8 cellular contexts compared by ENCODE assay signal in the genomic region with DNA sequence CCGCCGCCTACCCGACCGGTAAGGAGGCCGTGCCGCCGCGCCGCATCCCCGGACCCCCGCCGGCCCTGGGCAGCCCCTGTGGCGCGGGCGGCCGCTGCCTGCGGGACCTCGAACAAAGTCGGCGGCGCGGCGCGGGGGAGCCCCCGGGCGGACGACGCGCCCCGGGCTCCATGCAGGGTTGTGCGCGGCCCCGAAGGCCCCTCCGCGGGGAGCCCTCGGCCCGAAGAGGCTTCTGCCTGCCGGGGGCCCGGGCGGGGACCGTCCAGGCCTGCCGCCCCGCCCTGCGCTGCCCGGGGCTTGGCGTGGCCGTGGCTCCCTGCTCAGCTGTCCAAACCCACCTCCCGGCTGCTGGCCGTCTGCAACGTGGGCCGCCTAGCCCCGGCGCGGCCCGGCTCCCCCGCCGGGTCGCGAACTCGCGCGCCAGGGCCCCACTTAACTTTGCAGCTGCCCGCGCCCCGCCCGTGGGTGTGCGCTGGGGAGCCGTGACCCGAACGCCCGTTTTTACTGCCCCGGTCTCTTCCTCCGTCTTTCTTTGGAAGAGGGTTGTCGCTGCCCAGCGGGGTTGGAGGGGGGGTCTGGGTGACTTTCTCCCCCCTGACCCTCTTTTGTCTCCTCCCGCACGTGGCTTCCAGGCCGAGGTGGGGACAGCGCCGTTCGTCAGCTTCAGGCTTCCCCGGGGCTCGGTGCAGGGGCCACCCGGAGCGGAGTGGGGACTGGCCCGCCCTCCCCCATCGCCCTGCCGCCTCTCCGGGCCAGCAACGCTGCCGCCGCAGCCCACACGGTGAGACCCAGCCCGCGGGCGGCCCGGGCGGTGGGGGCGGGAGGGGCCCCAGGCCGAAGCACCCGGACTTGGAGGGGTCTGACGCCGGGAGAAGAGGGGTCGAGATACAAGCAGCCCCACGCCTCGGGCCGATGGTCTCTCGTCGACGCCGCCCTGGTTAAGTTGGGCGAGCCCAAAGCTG. TPM values are rescaled to one million over a fixed set of nuclear protein-coding genes. Genes with fewer than 3 reads are reported as not detected.
DNase-seq lines count a peak whose midpoint lies in the region; ATAC-seq and TF ChIP-seq lines count a peak whose summit lies in the region.

No MANE protein-coding gene starts in this region.

- H3K27ac Mint-ChIP-seq in naive thymus-derived CD4-positive, alpha-beta T cell: peak overlapping the region; percentile 94 to 100 (median 98)

- no peak for TF ChIP-seq EP300 in tibial nerve (IDR thresholded peaks at IDR 0.05)

- H3K4me1 ChIP-seq in DOHH2 (ENCODE audit: control insufficient read depth, low read length): peaks cover 44% of the 10 kb centered on the region
- peaks cover 14% of the 10 kb centered on the region for H3K4me1 ChIP-seq in HUES64 (ENCODE audit: insufficient read depth, low read length)
- H3K4me1 ChIP-seq in naive thymus-derived CD4-positive, alpha-beta T cell (ENCODE audit: control insufficient read depth in 2 of 2, insufficient read depth in 2 of 2, low read length in 2 of 2): peaks cover 30 to 31% of the 10 kb centered on the region in 2 donors
- peaks cover 0 to 50% (median 17%) of the 10 kb centered on the region in 4 donors for H3K4me1 ChIP-seq in tibial nerve

- POLR2A ChIA-PET in naive thymus-derived CD4-positive, alpha-beta T cell (lab: Charles Lee): interaction anchor here (0.6 to 12.3 kb wide), 27 partner anchors 8 to 381 kb away, joined by 3 to 273 read pairs (median 5); partner anchors contain the start of gene CAND1

- WGBS in HUES64: under 1% methylated on average over 111 of the region's 112 CpGs
- 1 to 2% methylated on average over 21 to 50 of the region's 112 CpGs for WGBS in tibial nerve, 2 donors

- H3K9ac ChIP-seq in HUES64 (ENCODE audit: low read depth, low read length): peak overlapping the region; percentile 93

- intact Hi-C loops in naive thymus-derived CD4-positive, alpha-beta T cell (cut with micrococcal nuclease): loop anchor here (1.0 to 10.0 kb wide), 9 partner anchors 15 to 963 kb away; partner anchors contain the start of gene RAP1B (in 1 of the 2)

- H4K20me1 ChIP-seq in DOHH2 (ENCODE audit: control insufficient read depth, insufficient read depth, low read depth, low read length): peaks cover 21% of the 10 kb centered on the region

- no peaks in the 10 kb centered on the region for H3K9me3 ChIP-seq in DOHH2 (ENCODE audit: control insufficient read depth, insufficient read depth, low read length)
- H3K9me3 ChIP-seq in HUES64 (ENCODE audit: insufficient read depth, low read depth, low read length): no peaks in the 10 kb centered on the region
- H3K9me3 ChIP-seq in naive thymus-derived CD4-positive, alpha-beta T cell (ENCODE audit: control insufficient read depth in 2 of 3, low read length in 3 of 3): no peaks in the 10 kb centered on the region
- no peaks in the 10 kb centered on the region for H3K9me3 ChIP-seq in tibial nerve

- TF ChIP-seq POLR2A in tibial nerve (IDR thresholded peaks at IDR 0.05): peak in 1 of 2 donors; percentile 8

- CTCF ChIA-PET in naive thymus-derived CD4-positive, alpha-beta T cell (lab: Charles Lee): interaction anchor here (0.9 to 4.4 kb wide), 7 partner anchors 15 to 293 kb away, joined by 3 to 28 read pairs (median 5); no protein-coding TSS in a partner anchor

- peak; percentile 81 for DNase-seq in activated CD8-positive, alpha-beta memory T cell treated with anti-CD3 and anti-CD28 coated beads for 24 hours
- DNase-seq in epithelial cell of prostate (ENCODE audit: low read depth, low spot score) (no peak), tibial nerve (ENCODE audit: low spot score in 2 of 2) (no peak), AML-193 (lab: John Stamatoyannopoulos, UW) (no peak)
- DNase-seq in naive thymus-derived CD4-positive, alpha-beta T cell: peak; percentile 25 to 59 (median 43)

- no peaks in the 10 kb centered on the region for H3K27me3 ChIP-seq in DOHH2 (ENCODE audit: control insufficient read depth, low read length)
- H3K27me3 ChIP-seq in HUES64 (ENCODE audit: insufficient read depth, low read length): peaks cover 4% of the 10 kb centered on the region; the same call in 1 of the 2 replicates
- H3K27me3 ChIP-seq in naive thymus-derived CD4-positive, alpha-beta T cell (ENCODE audit: control insufficient read depth in 2 of 2, insufficient read depth in 2 of 2, low read length in 2 of 2): no peaks in the 10 kb centered on the region
- no peaks in the 10 kb centered on the region for H3K27me3 ChIP-seq in tibial nerve

- 0 out of 2 replicates have a peak, but pooled peaks cover 11% of the 10 kb centered on the region for H3F3A ChIP-seq in DOHH2 (ENCODE audit: control insufficient read depth, insufficient read depth)

- H3K9me2 ChIP-seq in DOHH2 (replicated peaks; ENCODE audit: control insufficient read depth, low read length): no peaks in the 10 kb centered on the region

- ATAC-seq in GM21423 (IDR thresholded peaks at IDR 0.05; ENCODE audit: unreplicated experiment): peak; percentile 17
- peak; percentile 26 for ATAC-seq in naive thymus-derived CD4-positive, alpha-beta T cell

- peak overlapping the region; percentile 76 for H3K27ac ChIP-seq in DOHH2 (ENCODE audit: low read depth, low read length)
- peak overlapping the region; percentile 89 for H3K27ac ChIP-seq in HUES64 (ENCODE audit: low read depth, low read length)
- peak overlapping the region; percentile 64 for H3K27ac ChIP-seq in epithelial cell of prostate
- peak overlapping the region; percentile 90 for H3K27ac ChIP-seq in naive thymus-derived CD4-positive, alpha-beta T cell (ENCODE audit: low read depth, low read length)
- peak overlapping the region; percentile 65 to 97 (median 96) for H3K27ac ChIP-seq in tibial nerve

- peaks cover 0 to 13% (median 0%) of the 10 kb centered on the region in 5 donors for H3K27me3 Mint-ChIP-seq in naive thymus-derived CD4-positive, alpha-beta T cell

- peaks cover 46 to 55% (median 50%) of the 10 kb centered on the region in 7 donors for H3K4me1 Mint-ChIP-seq in naive thymus-derived CD4-positive, alpha-beta T cell

- H3K4me3 ChIP-seq in DOHH2 (ENCODE audit: low read length): peak overlapping the region; percentile 94
- peak overlapping the region; percentile 93 for H3K4me3 ChIP-seq in HUES64 (ENCODE audit: low read length)
- peak overlapping the region; percentile 75 for H3K4me3 ChIP-seq in naive thymus-derived CD4-positive, alpha-beta T cell (ENCODE audit: low read length)
- H3K4me3 ChIP-seq in tibial nerve: peak overlapping the region; percentile 71 to 99 (median 92)

- TF ChIP-seq CTCF in DOHH2 (IDR thresholded peaks at IDR 0.05; ENCODE audit: low read depth, low read length, poor library complexity, severe bottlenecking) (no peak), tibial nerve (IDR thresholded peaks at IDR 0.05) (no peak)

- H3K36me3 ChIP-seq in DOHH2 (ENCODE audit: control insufficient read depth, low read length) (peaks cover 48% of the 10 kb centered on the region), HUES64 (ENCODE audit: insufficient read depth, low read length) (peaks cover 21% of the 10 kb centered on the region), tibial nerve (no peaks in the 10 kb centered on the region)
- H3K36me3 ChIP-seq in naive thymus-derived CD4-positive, alpha-beta T cell (ENCODE audit: control insufficient read depth in 2 of 3, insufficient read depth in 3 of 3, low read length in 3 of 3): peaks cover 0 to 11% (median 6%) of the 10 kb centered on the region in 3 experiments

- H3K79me2 ChIP-seq in DOHH2 (ENCODE audit: control insufficient read depth, low read length): peaks cover 63% of the 10 kb centered on the region

- H3K4me3 Mint-ChIP-seq in naive thymus-derived CD4-positive, alpha-beta T cell: peak overlapping the region; percentile 97 to 100 (median 100)

- peaks cover 24 to 36% (median 30%) of the 10 kb centered on the region in 5 donors for H3K36me3 Mint-ChIP-seq in naive thymus-derived CD4-positive, alpha-beta T cell

- peak overlapping the region; percentile 98 for H3K4me2 ChIP-seq in DOHH2 (ENCODE audit: low read length)

- peaks cover 0 to 8% (median 0%) of the 10 kb centered on the region in 11 donors for H3K9me3 Mint-ChIP-seq in naive thymus-derived CD4-positive, alpha-beta T cell

RNA-seq across cellular contexts. Expression of gene DYRK2, which starts 0.9 kb away (rescaled TPM):
- polyA plus RNA-seq in HUES64 (2013, experiment 1 of 2): 21.2 TPM
- 24.3 TPM for polyA plus RNA-seq in HUES64 (2013, experiment 2 of 2)
- 100 to 1,000 TPM in 3 of 5 experiments, 10 to 100 TPM in 2; 55.3 to 157 (median 119) TPM for total RNA-seq in naive thymus-derived CD4-positive, alpha-beta T cell
- 10 to 100 TPM; 60.9 to 98.1 TPM for polyA plus RNA-seq in naive thymus-derived CD4-positive, alpha-beta T cell
- total RNA-seq in tibial nerve: 10 to 100 TPM in 3 of 4 donors, 1 to 10 TPM in 1; 9.6 to 21.6 (median 19.2) TPM

Comparison
In these comparisons a context has a peak if more than half of its experiments do, and no peak if none do; other contexts are left out.
1. DNase-seq: peak in activated CD8-positive, alpha-beta memory T cell treated with anti-CD3 and anti-CD28 coated beads for 24 hours (single experiment) and naive thymus-derived CD4-positive, alpha-beta T cell (9 of 9); none in epithelial cell of prostate (single experiment), tibial nerve (0 of 2) and AML-193 (0 of 2).
2. Peak in every context shown above with its lines, with median percentiles within 50 percentile points of each other: H3K27ac ChIP-seq and H3K4me3 ChIP-seq.